ENCODE assay signal across 2 cellular contexts in genomic region chr1:160636076-160636475, GRCh38.
TF ChIP-seq lines count a peak whose summit lies in the region.

No MANE protein-coding gene starts in this region.

TF ChIP-seq in GM23338, 12 proteins besides CTCF, POLR2A, EP300 and RAD21:
- no peak for TF ChIP-seq NANOG (IDR thresholded peaks at IDR 0.05; ENCODE audit: borderline replicate concordance)
- TF ChIP-seq POLR2AphosphoS5 (IDR thresholded peaks at IDR 0.05; ENCODE audit: low read depth): no peak

TF ChIP-seq in GM12878, 131 proteins besides CTCF, POLR2A, EP300 and RAD21:
- TF ChIP-seq BHLHE40 (IDR thresholded peaks at IDR 0.05; ENCODE audit: borderline replicate concordance in 1 of 2, low read depth in 2 of 2, low read length in 1 of 2) (no peak), GATAD2B (conservative IDR thresholded peaks at IDR 0.05; ENCODE audit: low read depth) (no peak), SIX5 (IDR thresholded peaks at IDR 0.05; ENCODE audit: low read depth, low read length, severe bottlenecking) (no peak), MXI1 (IDR thresholded peaks at IDR 0.05; ENCODE audit: low read depth, low read length) (no peak), RB1 (IDR thresholded peaks at IDR 0.05; ENCODE audit: borderline replicate concordance) (no peak), USF2 (IDR thresholded peaks at IDR 0.05; ENCODE audit: borderline replicate concordance, low read depth, low read length) (no peak), KDM1A (IDR thresholded peaks at IDR 0.05; ENCODE audit: borderline replicate concordance) (no peak), SREBF1 (IDR thresholded peaks at IDR 0.05; ENCODE audit: low read length) (no peak), MYB (IDR thresholded peaks at IDR 0.05; ENCODE audit: borderline replicate concordance, low read depth, low read length) (no peak), CEBPB (IDR thresholded peaks at IDR 0.05; ENCODE audit: borderline replicate concordance in 1 of 2, low read depth in 2 of 2, low read length in 2 of 2) (no peak), NR2C2 (IDR thresholded peaks at IDR 0.05; ENCODE audit: borderline replicate concordance, control insufficient read depth, insufficient read length, low read depth) (no peak), MYC (IDR thresholded peaks at IDR 0.05; ENCODE audit: insufficient read depth, insufficient read length, insufficient replicate concordance, low read length, severe bottlenecking) (no peak), SRF (IDR thresholded peaks at IDR 0.05; ENCODE audit: low read depth in 2 of 2, low read length in 2 of 2) (no peak), E2F8 (IDR thresholded peaks at IDR 0.05; ENCODE audit: low read depth, partially characterized antibody) (no peak), ATF7 (IDR thresholded peaks at IDR 0.05; ENCODE audit: low read depth) (no peak), NRF1 (conservative IDR thresholded peaks at IDR 0.05; ENCODE audit: low read depth, low read length) (no peak), SMAD1 (IDR thresholded peaks at IDR 0.05; ENCODE audit: low read depth, partially characterized antibody) (peak; percentile 13), PAX5 (IDR thresholded peaks at IDR 0.05; ENCODE audit: borderline replicate concordance, low read depth, low read length) (no peak), HCFC1 (IDR thresholded peaks at IDR 0.05; ENCODE audit: low read length) (no peak), ZNF622 (IDR thresholded peaks at IDR 0.05) (no peak), RCOR1 (conservative IDR thresholded peaks at IDR 0.05; ENCODE audit: low read depth, low read length) (no peak), CBX5 (IDR thresholded peaks at IDR 0.05; ENCODE audit: low read depth) (no peak), POU2F2 (IDR thresholded peaks at IDR 0.05; ENCODE audit: borderline replicate concordance, low read depth, low read length) (no peak), RAD51 (IDR thresholded peaks at IDR 0.05) (no peak), SMAD5 (IDR thresholded peaks at IDR 0.05; ENCODE audit: low read depth) (peak; percentile 65; the same call in 1 of the 2 replicates), TBL1XR1 (IDR thresholded peaks at IDR 0.05; ENCODE audit: low read depth, low read length) (no peak), BMI1 (IDR thresholded peaks at IDR 0.05; ENCODE audit: borderline replicate concordance) (no peak; the same call in 1 of the 2 replicates), IKZF2 (IDR thresholded peaks at IDR 0.05) (peak; percentile 61 to 64; a peak in 3 of 4 replicates), CHD4 (IDR thresholded peaks at IDR 0.05) (no peak), NBN (IDR thresholded peaks at IDR 0.05) (no peak), SIN3A (IDR thresholded peaks at IDR 0.05; ENCODE audit: low read depth, low read length) (no peak), MTA2 (IDR thresholded peaks at IDR 0.05; ENCODE audit: low read depth) (no peak), STAT1 (conservative IDR thresholded peaks at IDR 0.05) (no peak), CEBPZ (IDR thresholded peaks at IDR 0.05; ENCODE audit: low read depth, low read length) (no peak), ETV6 (conservative IDR thresholded peaks at IDR 0.05 in 1 of 2, IDR thresholded peaks at IDR 0.05 in 1 of 2; ENCODE audit: borderline replicate concordance in 1 of 2, low read depth in 1 of 2) (no peak), BCL11A (IDR thresholded peaks at IDR 0.05; ENCODE audit: low read depth, low read length) (no peak), IKZF1 (conservative IDR thresholded peaks at IDR 0.05) (peak; percentile 41; the same call in 1 of the 2 replicates), SUZ12 (IDR thresholded peaks at IDR 0.05; ENCODE audit: unreplicated experiment) (no peak), SMC3 (IDR thresholded peaks at IDR 0.05; ENCODE audit: borderline replicate concordance, low read length) (no peak), PML (IDR thresholded peaks at IDR 0.05; ENCODE audit: low read length) (peak; percentile 53), YY1 (IDR thresholded peaks at IDR 0.05; ENCODE audit: low read depth, low read length) (no peak), TARDBP (IDR thresholded peaks at IDR 0.05; ENCODE audit: borderline replicate concordance) (no peak), SREBF2 (IDR thresholded peaks at IDR 0.05; ENCODE audit: low read length) (no peak), CHD2 (IDR thresholded peaks at IDR 0.05; ENCODE audit: borderline replicate concordance, low read depth, low read length) (no peak)
- TF ChIP-seq, protein P1, sequence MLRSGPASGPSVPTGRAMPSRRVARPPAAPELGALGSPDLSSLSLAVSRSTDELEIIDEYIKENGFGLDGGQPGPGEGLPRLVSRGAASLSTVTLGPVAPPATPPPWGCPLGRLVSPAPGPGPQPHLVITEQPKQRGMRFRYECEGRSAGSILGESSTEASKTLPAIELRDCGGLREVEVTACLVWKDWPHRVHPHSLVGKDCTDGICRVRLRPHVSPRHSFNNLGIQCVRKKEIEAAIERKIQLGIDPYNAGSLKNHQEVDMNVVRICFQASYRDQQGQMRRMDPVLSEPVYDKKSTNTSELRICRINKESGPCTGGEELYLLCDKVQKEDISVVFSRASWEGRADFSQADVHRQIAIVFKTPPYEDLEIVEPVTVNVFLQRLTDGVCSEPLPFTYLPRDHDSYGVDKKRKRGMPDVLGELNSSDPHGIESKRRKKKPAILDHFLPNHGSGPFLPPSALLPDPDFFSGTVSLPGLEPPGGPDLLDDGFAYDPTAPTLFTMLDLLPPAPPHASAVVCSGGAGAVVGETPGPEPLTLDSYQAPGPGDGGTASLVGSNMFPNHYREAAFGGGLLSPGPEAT (IDR thresholded peaks at IDR 0.05; ENCODE audit: low read depth): 0 out of 2 replicates have a peak, but pooled peaks have one; percentile 55
- TF ChIP-seq, protein P2, sequence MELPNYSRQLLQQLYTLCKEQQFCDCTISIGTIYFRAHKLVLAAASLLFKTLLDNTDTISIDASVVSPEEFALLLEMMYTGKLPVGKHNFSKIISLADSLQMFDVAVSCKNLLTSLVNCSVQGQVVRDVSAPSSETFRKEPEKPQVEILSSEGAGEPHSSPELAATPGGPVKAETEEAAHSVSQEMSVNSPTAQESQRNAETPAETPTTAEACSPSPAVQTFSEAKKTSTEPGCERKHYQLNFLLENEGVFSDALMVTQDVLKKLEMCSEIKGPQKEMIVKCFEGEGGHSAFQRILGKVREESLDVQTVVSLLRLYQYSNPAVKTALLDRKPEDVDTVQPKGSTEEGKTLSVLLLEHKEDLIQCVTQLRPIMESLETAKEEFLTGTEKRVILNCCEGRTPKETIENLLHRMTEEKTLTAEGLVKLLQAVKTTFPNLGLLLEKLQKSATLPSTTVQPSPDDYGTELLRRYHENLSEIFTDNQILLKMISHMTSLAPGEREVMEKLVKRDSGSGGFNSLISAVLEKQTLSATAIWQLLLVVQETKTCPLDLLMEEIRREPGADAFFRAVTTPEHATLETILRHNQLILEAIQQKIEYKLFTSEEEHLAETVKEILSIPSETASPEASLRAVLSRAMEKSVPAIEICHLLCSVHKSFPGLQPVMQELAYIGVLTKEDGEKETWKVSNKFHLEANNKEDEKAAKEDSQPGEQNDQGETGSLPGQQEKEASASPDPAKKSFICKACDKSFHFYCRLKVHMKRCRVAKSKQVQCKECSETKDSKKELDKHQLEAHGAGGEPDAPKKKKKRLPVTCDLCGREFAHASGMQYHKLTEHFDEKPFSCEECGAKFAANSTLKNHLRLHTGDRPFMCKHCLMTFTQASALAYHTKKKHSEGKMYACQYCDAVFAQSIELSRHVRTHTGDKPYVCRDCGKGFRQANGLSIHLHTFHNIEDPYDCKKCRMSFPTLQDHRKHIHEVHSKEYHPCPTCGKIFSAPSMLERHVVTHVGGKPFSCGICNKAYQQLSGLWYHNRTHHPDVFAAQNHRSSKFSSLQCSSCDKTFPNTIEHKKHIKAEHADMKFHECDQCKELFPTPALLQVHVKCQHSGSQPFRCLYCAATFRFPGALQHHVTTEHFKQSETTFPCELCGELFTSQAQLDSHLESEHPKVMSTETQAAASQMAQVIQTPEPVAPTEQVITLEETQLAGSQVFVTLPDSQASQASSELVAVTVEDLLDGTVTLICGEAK (IDR thresholded peaks at IDR 0.05; ENCODE audit: borderline replicate concordance): no peak
- TF ChIP-seq, protein P3, sequence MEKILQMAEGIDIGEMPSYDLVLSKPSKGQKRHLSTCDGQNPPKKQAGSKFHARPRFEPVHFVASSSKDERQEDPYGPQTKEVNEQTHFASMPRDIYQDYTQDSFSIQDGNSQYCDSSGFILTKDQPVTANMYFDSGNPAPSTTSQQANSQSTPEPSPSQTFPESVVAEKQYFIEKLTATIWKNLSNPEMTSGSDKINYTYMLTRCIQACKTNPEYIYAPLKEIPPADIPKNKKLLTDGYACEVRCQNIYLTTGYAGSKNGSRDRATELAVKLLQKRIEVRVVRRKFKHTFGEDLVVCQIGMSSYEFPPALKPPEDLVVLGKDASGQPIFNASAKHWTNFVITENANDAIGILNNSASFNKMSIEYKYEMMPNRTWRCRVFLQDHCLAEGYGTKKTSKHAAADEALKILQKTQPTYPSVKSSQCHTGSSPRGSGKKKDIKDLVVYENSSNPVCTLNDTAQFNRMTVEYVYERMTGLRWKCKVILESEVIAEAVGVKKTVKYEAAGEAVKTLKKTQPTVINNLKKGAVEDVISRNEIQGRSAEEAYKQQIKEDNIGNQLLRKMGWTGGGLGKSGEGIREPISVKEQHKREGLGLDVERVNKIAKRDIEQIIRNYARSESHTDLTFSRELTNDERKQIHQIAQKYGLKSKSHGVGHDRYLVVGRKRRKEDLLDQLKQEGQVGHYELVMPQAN (conservative IDR thresholded peaks at IDR 0.05): no peak
TF ChIP-seq in GM12878: peak in this region for 6.
